ENCODE assay signal across 8 cellular contexts in genomic region chr1:156160744-156161181, GRCh38. TPM values are rescaled to one million over a fixed set of nuclear protein-coding genes. Genes with fewer than 3 reads are reported as not detected.
DNase-seq lines count a peak whose midpoint lies in the region; ATAC-seq and TF ChIP-seq lines count a peak whose summit lies in the region.

No MANE protein-coding gene starts in this region.

- H3K27ac ChIP-seq in ovary, result peak overlapping the region; percentile 63 to 77
- H3K27ac ChIP-seq in substantia nigra (ENCODE audit: low read depth, low read length, poor library complexity, severe bottlenecking), result peak overlapping the region; percentile 66

- no peaks in the 10 kb centered on the region for H3K9me3 ChIP-seq in ovary

- no peaks in the 10 kb centered on the region for H3K36me3 ChIP-seq in ovary

- H3K27me3 ChIP-seq in ovary, result no peaks in the 10 kb centered on the region

- intact Hi-C loops in ovary (cut with DNase I), result no loop called here

- peak overlapping the region; percentile 43 for H3K4me3 ChIP-seq in ovary

- ATAC-seq in GM19324 (IDR thresholded peaks at IDR 0.05; ENCODE audit: low FRiP score, unreplicated experiment) (no peak), GM18511 (IDR thresholded peaks at IDR 0.05; ENCODE audit: unreplicated experiment) (no peak)

- no peak for TF ChIP-seq POLR2A in ovary (IDR thresholded peaks at IDR 0.05)

- peaks cover 5% of the 10 kb centered on the region for H3K4me1 ChIP-seq in ovary (ENCODE audit: insufficient read depth)

- 3 to 5% (median 3%) methylated on average over 10 to 23 of the region's 23 CpGs for WGBS in ovary, 3 donors

- DNase-seq in D341Med (ENCODE audit: low spot score) (peak; percentile 88), NCI-H82 (lab: John Stamatoyannopoulos, UW) (peak; percentile 97), activated gamma-delta T cell treated with Interleukin-2 at 50 U/mL for 16 hours (peak; percentile 59), globus pallidus (ENCODE audit: low spot score) (peak; percentile 84), ovary (peak; percentile 87 to 90 (median 88)), substantia nigra (lab: John Stamatoyannopoulos, UW) (peak in 46 of 49 donors; percentile 22 to 95 (median 66))

- TF ChIP-seq EP300 in ovary (IDR thresholded peaks at IDR 0.05), result no peak

- TF ChIP-seq CTCF in ovary (IDR thresholded peaks at IDR 0.05), result no peak

RNA-seq across cellular contexts. Expression of gene SEMA4A, which starts 7.4 kb away (rescaled TPM):
- total RNA-seq in ovary, result 1 to 10 TPM; 2.7 to 9.0 (median 5.5) TPM
- 1 to 10 TPM; 2.1 to 2.8 TPM for polyA plus RNA-seq in ovary

RNA-seq across cellular contexts. Expression of gene SLC25A44, which starts 33.1 kb away (rescaled TPM):
- total RNA-seq in ovary, result 10 to 100 TPM in 6 of 7 donors, 1 to 10 TPM in 1; 6.8 to 20.9 (median 16.8) TPM
- 10 to 100 TPM in 1 of 2 donors, 1 to 10 TPM in 1; 7.3 to 21.0 TPM for polyA plus RNA-seq in ovary

RNA-seq across cellular contexts. Expression of gene LMNA, which starts 46.3 kb away (rescaled TPM):
- total RNA-seq in ovary, result 100 to 1,000 TPM; 197 to 609 (median 377) TPM
- polyA plus RNA-seq in ovary, result 100 to 1,000 TPM in 1 of 2 donors, 10 to 100 TPM in 1; 50.1 to 157 TPM

RNA-seq across cellular contexts. Expression of gene PMF1, which starts 52.0 kb away (rescaled TPM):
- total RNA-seq in ovary, result 10 to 100 TPM; 36.6 to 84.2 (median 53.0) TPM
- 10 to 100 TPM; 35.0 to 70.6 TPM for polyA plus RNA-seq in ovary
